8 cellular contexts compared by ENCODE assay signal in the genomic region with DNA sequence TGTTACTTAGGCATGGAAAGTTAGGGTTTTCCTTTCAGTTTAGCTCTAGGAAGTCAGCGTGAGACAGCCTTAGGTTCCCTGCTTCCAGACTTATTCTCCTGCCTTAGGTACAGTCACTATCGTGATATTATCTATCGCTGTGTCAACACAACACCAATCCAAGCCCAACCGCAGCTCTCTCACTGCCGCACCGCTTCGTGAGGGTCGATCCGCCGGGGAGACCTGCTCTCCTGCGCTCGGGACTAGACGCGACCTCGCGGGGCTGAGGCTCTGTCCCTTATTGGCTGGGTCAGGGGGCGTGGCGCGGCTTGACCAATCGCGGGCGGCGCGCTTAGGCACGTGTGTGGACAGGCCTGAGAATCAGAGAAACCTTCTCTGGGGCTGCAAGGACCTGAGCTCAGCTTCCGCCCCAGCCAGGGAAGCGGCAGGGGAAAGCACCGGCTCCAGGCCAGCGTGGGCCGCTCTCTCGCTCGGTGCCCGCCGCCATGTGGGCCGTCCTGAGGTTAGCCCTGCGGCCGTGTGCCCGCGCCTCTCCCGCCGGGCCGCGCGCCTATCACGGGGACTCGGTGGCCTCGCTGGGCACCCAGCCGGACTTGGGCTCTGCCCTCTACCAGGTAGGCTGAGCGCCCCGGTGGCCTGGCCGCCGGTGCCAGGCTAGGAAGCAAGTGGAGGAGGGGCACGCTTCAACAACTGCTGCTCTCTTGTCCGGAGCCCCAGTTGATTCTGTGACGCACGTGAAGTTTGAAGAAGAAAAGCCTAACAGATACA. TPM values are rescaled to one million over a fixed set of nuclear protein-coding genes. Genes with fewer than 3 reads are reported as not detected.
A peak's percentile ranks its signal among the peaks of the same experiment; 100 is the strongest.
DNase-seq lines count a peak whose midpoint lies in the region; ATAC-seq, FAIRE-seq and TF ChIP-seq lines count a peak whose summit lies in the region.

Gene MCCC2 (plus strand): TSS at position 400 of the 768 bp plus-strand sequence. CDS start 86 bp downstream, at position 486.

- TF ChIP-seq CTCF in cardiac muscle cell (IDR thresholded peaks at IDR 0.05; ENCODE audit: low read depth, low read length) (no peak), parathyroid adenoma (IDR thresholded peaks at IDR 0.05) (no peak), tibial artery (IDR thresholded peaks at IDR 0.05) (no peak)

- peak within 1 kb of the TSS; percentile 88 for H3K27ac ChIP-seq in cardiac muscle cell
- H3K27ac ChIP-seq in parathyroid adenoma = peak within 1 kb of the TSS; percentile 71
- H3K27ac ChIP-seq in tibial artery = peak within 1 kb of the TSS; percentile 82 to 87

- intact Hi-C loops in tibial artery (cut with DNase I; ENCODE audit: low total_unique reads) = no loop called here

- TF ChIP-seq POLR2A in GM12891 (IDR thresholded peaks at IDR 0.05; ENCODE audit: low read depth, low read length) = peak; percentile 93

- H3K36me3 ChIP-seq in adipocyte (ENCODE audit: control insufficient read depth, insufficient read depth, low read length, severe bottlenecking) (no peaks in the 10 kb centered on the region), cardiac muscle cell (no peaks in the 10 kb centered on the region), parathyroid adenoma (ENCODE audit: control insufficient read depth, insufficient read depth, low read length) (no peaks in the 10 kb centered on the region), tibial artery (no peaks in the 10 kb centered on the region)

- DNase-seq in GM12891 (ENCODE audit: insufficient read length, low spot score) (peak; percentile 86), NCI-H1436 (lab: John Stamatoyannopoulos, UW) (peak; percentile 95), SW480 (ENCODE audit: low spot score) (peak; percentile 96), adipocyte (ENCODE audit: low read depth) (peak; percentile 99), cardiac muscle cell (ENCODE audit: low read depth in 1 of 2, low spot score in 1 of 2) (peak; percentile 97 to 98), tibial artery (peak; percentile 96 to 97)

- H3K4me2 ChIP-seq in parathyroid adenoma (ENCODE audit: low read length) = peak within 1 kb of the TSS; percentile 79

- H3K4me1 ChIP-seq in adipocyte (ENCODE audit: control insufficient read depth, insufficient read depth, low read length) (peaks cover 31% of the 10 kb centered on the region), cardiac muscle cell (ENCODE audit: low read depth) (no peaks in the 10 kb centered on the region), parathyroid adenoma (peaks cover 12% of the 10 kb centered on the region), tibial artery (peaks cover 0 to 48% (median 23%) of the 10 kb centered on the region in 4 donors)

- FAIRE-seq in GM12891 (lab: Jason Lieb, UNC) = peak; percentile 98

- H3K27me3 ChIP-seq in adipocyte (replicated peaks; ENCODE audit: control insufficient read depth, insufficient read depth, low read length) = no peaks in the 10 kb centered on the region
- H3K27me3 ChIP-seq in cardiac muscle cell = no peaks in the 10 kb centered on the region
- H3K27me3 ChIP-seq in parathyroid adenoma (ENCODE audit: control insufficient read depth, insufficient read depth, low read length) = no peaks in the 10 kb centered on the region
- no peaks in the 10 kb centered on the region for H3K27me3 ChIP-seq in tibial artery

- peak within 1 kb of the TSS; percentile 93 for H3K9ac ChIP-seq in adipocyte (ENCODE audit: low read length)
- peak within 1 kb of the TSS; percentile 22 for H3K9ac ChIP-seq in parathyroid adenoma

- ATAC-seq in HG02798 (IDR thresholded peaks at IDR 0.05; ENCODE audit: poor library complexity, unreplicated experiment) = peak; percentile 98

- H3K4me3 ChIP-seq in adipocyte (ENCODE audit: low read length) = peak within 1 kb of the TSS; percentile 92
- H3K4me3 ChIP-seq in cardiac muscle cell = peak within 1 kb of the TSS; percentile 57
- peak within 1 kb of the TSS; percentile 92 for H3K4me3 ChIP-seq in parathyroid adenoma (ENCODE audit: low read depth, low read length)
- H3K4me3 ChIP-seq in tibial artery = peak within 1 kb of the TSS; percentile 69 to 74

- no peaks in the 10 kb centered on the region for H3K9me3 ChIP-seq in adipocyte (ENCODE audit: control insufficient read depth, low read length)
- no peaks in the 10 kb centered on the region for H3K9me3 ChIP-seq in cardiac muscle cell (ENCODE audit: low read depth)
- H3K9me3 ChIP-seq in parathyroid adenoma (ENCODE audit: control insufficient read depth, low read length) = no peaks in the 10 kb centered on the region
- no peaks in the 10 kb centered on the region for H3K9me3 ChIP-seq in tibial artery

- peaks cover 14% of the 10 kb centered on the region for H3K79me2 ChIP-seq in parathyroid adenoma

- H2AFZ ChIP-seq in parathyroid adenoma = peak within 1 kb of the TSS; percentile 96

TF ChIP-seq in GM12891, 5 proteins besides CTCF, POLR2A, EP300 and RAD21:
- TF ChIP-seq SPI1 (IDR thresholded peaks at IDR 0.05; ENCODE audit: low read depth, low read length) (peak; percentile 19; the same call in 1 of the 2 replicates), POLR2AphosphoS5 (IDR thresholded peaks at IDR 0.05; ENCODE audit: low read depth, low read length) (peak; percentile 95), PAX5 (IDR thresholded peaks at IDR 0.05; ENCODE audit: insufficient read depth, low read length, severe bottlenecking) (peak; percentile 87), POU2F2 (IDR thresholded peaks at IDR 0.05; ENCODE audit: low read depth, low read length) (peak; percentile 78), TAF1 (IDR thresholded peaks at IDR 0.05; ENCODE audit: low read depth, low read length) (peak; percentile 66)

RNA-seq across cellular contexts. Expression of gene MCCC2, which starts in this region (rescaled TPM):
- polyA plus RNA-seq in GM12891 (2012; ENCODE audit: low read depth, missing spikeins) = 49.1 TPM
- 56.7 and 59.9 TPM in 2 replicates for total RNA-seq in cardiac muscle cell
- 47.2 and 48.5 TPM in 2 replicates for polyA plus RNA-seq in cardiac muscle cell

Comparison
In these comparisons a context has a peak if more than half of its experiments do, and no peak if none do; other contexts are left out.
1. Peak in every context shown above with its lines: DNase-seq, ATAC-seq, H3K4me3 ChIP-seq and H3K27ac ChIP-seq.